Comparison of ENCODE assay signal across 13 cellular contexts in genomic region chr9:106885451-106885850, GRCh38. TPM values are rescaled to one million over a fixed set of nuclear protein-coding genes. Genes with fewer than 3 reads are reported as not detected.
DNase-seq lines count a peak whose midpoint lies in the region; ATAC-seq and TF ChIP-seq lines count a peak whose summit lies in the region.
"Had no signal": no experiment of that assay in that cellular context is flagged by ENCODE, and none has a peak within 500 bp of the region (broad histone marks: within the 10 kb centered on the region; RNA-seq: fewer than 3 reads in every experiment).

No MANE protein-coding gene starts in this region.

- WGBS in GM23248 (ENCODE audit: low coverage in 1 of 2, low lambda C conversion rate in 2 of 2, missing lambda C conversion rate in 2 of 2), 2 experiments: 0 to 4% methylated on average over 2 of the region's 2 CpGs

- in situ Hi-C loops in GM23248 (cut with MboI): no loop called here

- 0 out of 2 replicates have a peak overlapping the region, but pooled peaks have one; percentile 2 for H3K27ac ChIP-seq in GM23248
- H3K27ac ChIP-seq in foreskin keratinocyte: peak overlapping the region; percentile 89

- no peaks in the 10 kb centered on the region for H3K9me3 ChIP-seq in GM23248 (ENCODE audit: low read depth)

- no peaks in the 10 kb centered on the region for H3K79me2 ChIP-seq in GM23248 (ENCODE audit: insufficient read depth)

- H3K4me2 ChIP-seq in GM23248 (ENCODE audit: unreplicated experiment): peak overlapping the region; percentile 36

- H3K9ac ChIP-seq in GM23248: no peak overlapping the region

- no peaks in the 10 kb centered on the region for H3K27me3 ChIP-seq in GM23248 (replicated peaks; ENCODE audit: insufficient read depth)
- H3K27me3 ChIP-seq in foreskin keratinocyte: no peaks in the 10 kb centered on the region

- no peak for TF ChIP-seq CTCF in foreskin keratinocyte (conservative IDR thresholded peaks at IDR 0.05)

- H2AFZ ChIP-seq in GM23248: no peak overlapping the region

- DNase-seq in GM23248: peak; percentile 88
- DNase-seq in foreskin keratinocyte: peak; percentile 80 to 89
- DNase-seq in skeletal muscle cell (ENCODE audit: low read depth): peak; percentile 78
- DNase-seq in effector CD8-positive, alpha-beta T cell (lab: John Stamatoyannopoulos, UW): no peak
- no peak for DNase-seq in stimulated activated CD4-positive, alpha-beta T cell treated with anti-CD3 and anti-CD28 coated beads, Interleukin-4, amount 100 ng/mL, for 4 hours
- DNase-seq: aorta; DMS 273 treated with DMSO at 0.1 percent for 48 hours; NCI-H446 treated with DMSO at 0.1 percent for 48 hours; stimulated activated CD8-positive, alpha-beta memory T cell treated with anti-CD3 and anti-CD28 coated beads, Interleukin-4, amount 100 ng/mL, for 48 hours had no signal

- peak; percentile 81 for ATAC-seq in SK-N-SH treated with all-trans-retinoic acid at 6 μM for 48 hours
- ATAC-seq in foreskin keratinocyte: peak; percentile 83
- ATAC-seq in GM18868 (IDR thresholded peaks at IDR 0.05; ENCODE audit: unreplicated experiment): no peak
- no peak for ATAC-seq in HG03342 (IDR thresholded peaks at IDR 0.05; ENCODE audit: unreplicated experiment)

- no peaks in the 10 kb centered on the region for H4K20me1 ChIP-seq in GM23248 (ENCODE audit: insufficient read depth)

- H3K4me1 ChIP-seq in GM23248 (ENCODE audit: insufficient read depth) (peaks cover 25% of the 10 kb centered on the region), foreskin keratinocyte (peaks cover 76% of the 10 kb centered on the region)

- H3K36me3 ChIP-seq in GM23248 (ENCODE audit: low read depth): no peaks in the 10 kb centered on the region

- H3K9me2 ChIP-seq in GM23248 (ENCODE audit: insufficient read depth): no peaks in the 10 kb centered on the region

- peaks cover 17% of the 10 kb centered on the region for H3F3A ChIP-seq in GM23248 (ENCODE audit: insufficient read depth)

- no peak overlapping the region for H3K4me3 ChIP-seq in GM23248
- H3K4me3 ChIP-seq in skeletal muscle cell (ENCODE audit: low read depth, low read length): no peak overlapping the region
- H3K4me3 ChIP-seq: skin epidermis had no signal

TF ChIP-seq in SK-N-SH treated with all-trans-retinoic acid at 6 μM for 48 hours, 23 proteins besides CTCF, POLR2A, EP300 and RAD21:
- no peak for TF ChIP-seq CSRNP3 (CRISPR knock-in tag; IDR thresholded peaks at IDR 0.05)
- TF ChIP-seq BACH2 (CRISPR knock-in tag; IDR thresholded peaks at IDR 0.05; ENCODE audit: borderline replicate concordance): no peak
- TF ChIP-seq ARNTL (CRISPR knock-in tag; IDR thresholded peaks at IDR 0.05; ENCODE audit: borderline replicate concordance, low read depth): no peak
- TF ChIP-seq OSR1 (CRISPR knock-in tag; IDR thresholded peaks at IDR 0.05): no peak
- TF ChIP-seq ZC3H10 (CRISPR knock-in tag; IDR thresholded peaks at IDR 0.05): no peak
- no peak for TF ChIP-seq ZNF565 (CRISPR knock-in tag; conservative IDR thresholded peaks at IDR 0.05; ENCODE audit: low read depth)
- no peak for TF ChIP-seq TSHZ2 (CRISPR knock-in tag; IDR thresholded peaks at IDR 0.05)
- TF ChIP-seq ZNF8 (CRISPR knock-in tag; IDR thresholded peaks at IDR 0.05): no peak
- no peak for TF ChIP-seq ZNF70 (CRISPR knock-in tag; IDR thresholded peaks at IDR 0.05)
- TF ChIP-seq ESRRG (CRISPR knock-in tag; IDR thresholded peaks at IDR 0.05): no peak
- no peak for TF ChIP-seq ISL1 (CRISPR knock-in tag; IDR thresholded peaks at IDR 0.05)
- no peak for TF ChIP-seq SNAI2 (CRISPR knock-in tag; IDR thresholded peaks at IDR 0.05)
- no peak for TF ChIP-seq PATZ1 (CRISPR knock-in tag; IDR thresholded peaks at IDR 0.05; ENCODE audit: borderline replicate concordance)
TF ChIP-seq in SK-N-SH treated with all-trans-retinoic acid at 6 μM for 48 hours: peak in this region for 0.

RNA-seq across cellular contexts. Expression of gene ZNF462, which starts 22.5 kb away (rescaled TPM):
- 2.5 and 5.0 TPM in 2 replicates for total RNA-seq in GM23248 (2014; rRNA removed; shearing (Covaris generic))
- polyA plus RNA-seq in GM23248 (2016; fragmentation: Nextera tagmentation; extraction: Ambion mirVana): 1.1 and 1.5 TPM in 2 replicates
- total RNA-seq in foreskin keratinocyte: 19.6 and 22.4 TPM in 2 replicates
- polyA plus RNA-seq in foreskin keratinocyte: 1.6 and 1.7 TPM in 2 replicates

Comparison
In these comparisons a context has a peak if more than half of its experiments do, and no peak if none do; other contexts are left out.
1. DNase-seq: peak in GM23248 (single experiment), foreskin keratinocyte (2 of 2) and skeletal muscle cell (single experiment); none in effector CD8-positive, alpha-beta T cell (single experiment) and stimulated activated CD4-positive, alpha-beta T cell treated with anti-CD3 and anti-CD28 coated beads, Interleukin-4, amount 100 ng/mL, for 4 hours (0 of 2).
2. ATAC-seq: peak in SK-N-SH treated with all-trans-retinoic acid at 6 μM for 48 hours (single experiment) and foreskin keratinocyte (single experiment); none in GM18868 (single experiment) and HG03342 (single experiment).